2 cellular contexts compared by ENCODE assay signal in genomic region chr2:113148606-113149552, GRCh38.
TF ChIP-seq lines count a peak whose summit lies in the region.

No MANE protein-coding gene starts in this region.

TF ChIP-seq in GM23338, 12 proteins besides CTCF, POLR2A, EP300 and RAD21 (continued from another document):
- TF ChIP-seq STAT1 (IDR thresholded peaks at IDR 0.05; ENCODE audit: unreplicated experiment) (no peak), ETS1 (IDR thresholded peaks at IDR 0.05) (no peak), ZNF114 (CRISPR knock-in tag; IDR thresholded peaks at IDR 0.05) (no peak), EZH2 (IDR thresholded peaks at IDR 0.05; ENCODE audit: low read depth, unreplicated experiment) (no peak), REST (IDR thresholded peaks at IDR 0.05; ENCODE audit: unreplicated experiment) (no peak), JUNB (IDR thresholded peaks at IDR 0.05; ENCODE audit: unreplicated experiment) (no peak), EZH2phosphoT487 (IDR thresholded peaks at IDR 0.05; ENCODE audit: unreplicated experiment) (no peak), NANOG (IDR thresholded peaks at IDR 0.05; ENCODE audit: borderline replicate concordance) (no peak), CREB1 (CRISPR knock-in tag; IDR thresholded peaks at IDR 0.05; ENCODE audit: low read depth) (no peak)

TF ChIP-seq in WTC11, 78 proteins besides CTCF, POLR2A, EP300 and RAD21:
- no peak for TF ChIP-seq ATF3 (CRISPR knock-in tag; conservative IDR thresholded peaks at IDR 0.05)
- TF ChIP-seq E2F4 (CRISPR knock-in tag; IDR thresholded peaks at IDR 0.05; ENCODE audit: borderline replicate concordance, low read depth), result no peak
